ENCODE assay signal across 19 cellular contexts in the genomic region with DNA sequence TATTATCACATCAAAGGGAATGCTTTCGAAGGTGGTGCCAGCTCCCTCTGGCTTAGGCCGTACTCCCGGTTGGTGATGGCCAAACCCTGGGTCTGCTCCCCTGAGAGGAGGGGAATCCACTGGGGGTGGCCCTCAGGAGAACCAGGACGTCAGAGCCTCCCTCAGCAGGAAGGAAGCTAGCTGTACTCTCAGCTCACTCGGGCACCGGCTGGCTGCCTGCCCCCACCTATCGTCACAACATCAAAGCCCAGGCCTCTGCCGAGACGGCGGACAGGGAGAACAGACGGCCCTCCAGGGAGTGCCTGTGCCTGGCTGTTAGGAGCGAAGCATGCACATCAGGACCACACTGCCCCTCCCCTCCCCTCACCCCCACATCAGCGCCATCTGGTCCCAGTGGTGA. TPM values are rescaled to one million over a fixed set of nuclear protein-coding genes. Genes with fewer than 3 reads are reported as not detected.
DNase-seq lines count a peak whose midpoint lies in the region; ATAC-seq, FAIRE-seq and TF ChIP-seq lines count a peak whose summit lies in the region.
"Had no signal": no experiment of that assay in that cellular context is flagged by ENCODE, and none has a peak within 500 bp of the region (broad histone marks: within the 10 kb centered on the region; RNA-seq: fewer than 3 reads in every experiment).

No MANE protein-coding gene starts in this region.

- no peak overlapping the region for H4K8ac ChIP-seq in mesenchymal stem cell (ENCODE audit: low read length)

- H3K27ac ChIP-seq in kidney (ENCODE audit: low read depth in 2 of 2, low read length in 2 of 2), result no peak overlapping the region
- H3K27ac ChIP-seq in mesenchymal stem cell (ENCODE audit: low read length, poor library complexity, severe bottlenecking), result no peak overlapping the region
- H3K27ac ChIP-seq: A549, SJSA1 had no signal

- POLR2A ChIA-PET in activated naive CD8-positive, alpha-beta T cell treated with anti-CD3 and anti-CD28 coated beads, Interleukin-2, amount 10 ng/mL, durations not matched to agents 7 days and 5 days (lab: Charles Lee), result no interaction called here

- H2BK5ac ChIP-seq in mesenchymal stem cell (ENCODE audit: low read depth, low read length, poor library complexity, severe bottlenecking), result no peak overlapping the region

- no peak overlapping the region for H3K14ac ChIP-seq in mesenchymal stem cell (ENCODE audit: low read length in 2 of 2)

- H3K79me1 ChIP-seq in mesenchymal stem cell (replicated peaks; ENCODE audit: low read length, poor library complexity, severe bottlenecking), result no peaks in the 10 kb centered on the region

- intact Hi-C loops in kidney (cut with DNase I), result no loop called here

- ATAC-seq in activated naive CD8-positive, alpha-beta T cell treated with anti-CD3 and anti-CD28 coated beads, Interleukin-2, amount 10 ng/mL, durations not matched to agents 7 days and 5 days (ENCODE audit: low read depth), result peak; percentile 64
- peak; percentile 48 to 62 for ATAC-seq in stimulated activated naive B cell treated with anti-CD40 and anti-IgM and Interleukin-4, amounts not matched to agents 10 μg/mL and 1 μg/mL and 100 μg/mL, for 72 hours (replicated peaks)
- ATAC-seq: A549 had no signal

- H3K4me3 ChIP-seq in kidney (ENCODE audit: low read length in 2 of 2) (no peak overlapping the region), mesenchymal stem cell (ENCODE audit: insufficient read depth in 1 of 2, low read depth in 1 of 2, low read length in 2 of 2) (no peak overlapping the region)
- H3K4me3 ChIP-seq: A549, SJSA1 had no signal

- H3K36me3 ChIP-seq in kidney (ENCODE audit: control insufficient read depth in 1 of 2, insufficient read depth in 2 of 2, low read length in 2 of 2), result no peaks in the 10 kb centered on the region
- no peaks in the 10 kb centered on the region for H3K36me3 ChIP-seq in mesenchymal stem cell (ENCODE audit: control insufficient read depth in 1 of 2, insufficient read depth in 2 of 2, low read depth in 1 of 2, low read length in 2 of 2)
- H3K36me3 ChIP-seq: SJSA1 had no signal

- WGBS in mesenchymal stem cell, result 79% methylated on average over 13 of the region's 13 CpGs

- no peak overlapping the region for H4K91ac ChIP-seq in mesenchymal stem cell (ENCODE audit: low read length)

- DNase-seq in activated naive CD8-positive, alpha-beta T cell treated with anti-CD3 and anti-CD28 coated beads, Interleukin-2, amount 10 ng/mL, durations not matched to agents 7 days and 5 days, result no peak
- DNase-seq in activated naive CD8-positive, alpha-beta T cell treated with anti-CD3 and anti-CD28 coated beads for 36 hours, result no peak
- DNase-seq in SK-N-DZ (ENCODE audit: low spot score) (peak; percentile 58), kidney (peak; percentile 67), mesenchymal stem cell (no peak), NCI-H1930 (lab: John Stamatoyannopoulos, UW) (no peak)
- DNase-seq in stimulated activated naive B cell treated with anti-CD40 and anti-IgM and Interleukin-4, amounts not matched to agents 10 μg/mL and 1 μg/mL and 100 μg/mL, for 72 hours, result no peak
- DNase-seq in stimulated activated CD4-positive, alpha-beta T cell treated with anti-CD3 and anti-CD28 coated beads, Interleukin-1b, Interleukin-23, amount 100 ng/mL, for 48 hours, result no peak
- DNase-seq: COR-L47, H7, NCI-H187 treated with DMSO at 0.1 percent for 48 hours, NCI-H748 treated with DMSO at 0.1 percent for 48 hours, RPMI8226 had no signal

- H3K18ac ChIP-seq in mesenchymal stem cell (ENCODE audit: low read depth in 1 of 2, low read length in 2 of 2), result no peak overlapping the region

- no peak overlapping the region for H3K4me3 Mint-ChIP-seq in activated naive CD8-positive, alpha-beta T cell treated with anti-CD3 and anti-CD28 coated beads, Interleukin-2, amount 10 ng/mL, durations not matched to agents 7 days and 5 days
- H3K4me3 Mint-ChIP-seq in activated naive CD8-positive, alpha-beta T cell treated with anti-CD3 and anti-CD28 coated beads for 36 hours, result no peak overlapping the region
- H3K4me3 Mint-ChIP-seq in stimulated activated naive B cell treated with anti-CD40 and anti-IgM and Interleukin-4, amounts not matched to agents 10 μg/mL and 1 μg/mL and 100 μg/mL, for 72 hours, result no peak overlapping the region
- H3K4me3 Mint-ChIP-seq: CD14-positive monocyte, IgD-negative memory B cell had no signal

- FAIRE-seq in kidney (lab: Jason Lieb, UNC), result no peak
- FAIRE-seq: A549, GM19239 had no signal

- H3K4ac ChIP-seq in mesenchymal stem cell (ENCODE audit: low read depth in 1 of 2, low read length in 2 of 2), result no peak overlapping the region

- peaks cover 10% of the 10 kb centered on the region for H3K27me3 Mint-ChIP-seq in activated naive CD8-positive, alpha-beta T cell treated with anti-CD3 and anti-CD28 coated beads, Interleukin-2, amount 10 ng/mL, durations not matched to agents 7 days and 5 days
- H3K27me3 Mint-ChIP-seq in activated naive CD8-positive, alpha-beta T cell treated with anti-CD3 and anti-CD28 coated beads for 36 hours, result peaks cover 3% of the 10 kb centered on the region
- peaks cover 9 to 12% of the 10 kb centered on the region in 2 donors for H3K27me3 Mint-ChIP-seq in stimulated activated naive B cell treated with anti-CD40 and anti-IgM and Interleukin-4, amounts not matched to agents 10 μg/mL and 1 μg/mL and 100 μg/mL, for 72 hours

- no peak overlapping the region for H2AK5ac ChIP-seq in mesenchymal stem cell (ENCODE audit: low read length, severe bottlenecking)

- peaks cover 7% of the 10 kb centered on the region for H3K4me1 Mint-ChIP-seq in activated naive CD8-positive, alpha-beta T cell treated with anti-CD3 and anti-CD28 coated beads, Interleukin-2, amount 10 ng/mL, durations not matched to agents 7 days and 5 days
- H3K4me1 Mint-ChIP-seq in activated naive CD8-positive, alpha-beta T cell treated with anti-CD3 and anti-CD28 coated beads for 36 hours, result no peaks in the 10 kb centered on the region
- H3K4me1 Mint-ChIP-seq in stimulated activated naive B cell treated with anti-CD40 and anti-IgM and Interleukin-4, amounts not matched to agents 10 μg/mL and 1 μg/mL and 100 μg/mL, for 72 hours, result peaks cover 4 to 10% of the 10 kb centered on the region in 2 donors
- H3K4me1 Mint-ChIP-seq: CD14-positive monocyte had no signal

- H3K9ac ChIP-seq in kidney (ENCODE audit: low read length in 2 of 2), result no peak overlapping the region
- no peak overlapping the region for H3K9ac ChIP-seq in mesenchymal stem cell (ENCODE audit: low read length)

- no peaks in the 10 kb centered on the region for H3K36me3 Mint-ChIP-seq in activated naive CD8-positive, alpha-beta T cell treated with anti-CD3 and anti-CD28 coated beads, Interleukin-2, amount 10 ng/mL, durations not matched to agents 7 days and 5 days
- H3K36me3 Mint-ChIP-seq in activated naive CD8-positive, alpha-beta T cell treated with anti-CD3 and anti-CD28 coated beads for 36 hours, result no peaks in the 10 kb centered on the region
- H3K36me3 Mint-ChIP-seq in stimulated activated naive B cell treated with anti-CD40 and anti-IgM and Interleukin-4, amounts not matched to agents 10 μg/mL and 1 μg/mL and 100 μg/mL, for 72 hours, result no peaks in the 10 kb centered on the region
- H3K36me3 Mint-ChIP-seq: CD14-positive monocyte had no signal

- no peak for TF ChIP-seq CTCF in kidney (IDR thresholded peaks at IDR 0.05; ENCODE audit: borderline replicate concordance, extremely low read depth, insufficient read depth)

- H2BK120ac ChIP-seq in mesenchymal stem cell (ENCODE audit: low read depth, low read length), result no peak overlapping the region

- no peak overlapping the region for H2BK15ac ChIP-seq in mesenchymal stem cell (ENCODE audit: low read depth, poor library complexity, severe bottlenecking)

- H2BK12ac ChIP-seq in mesenchymal stem cell (ENCODE audit: low read length in 2 of 2), result no peak overlapping the region

- no peak overlapping the region for H2AFZ ChIP-seq in mesenchymal stem cell (ENCODE audit: low read depth, low read length)

- H3K9me3 Mint-ChIP-seq in activated naive CD8-positive, alpha-beta T cell treated with anti-CD3 and anti-CD28 coated beads, Interleukin-2, amount 10 ng/mL, durations not matched to agents 7 days and 5 days, result no peaks in the 10 kb centered on the region
- H3K9me3 Mint-ChIP-seq in activated naive CD8-positive, alpha-beta T cell treated with anti-CD3 and anti-CD28 coated beads for 36 hours, result no peaks in the 10 kb centered on the region
- no peaks in the 10 kb centered on the region for H3K9me3 Mint-ChIP-seq in stimulated activated naive B cell treated with anti-CD40 and anti-IgM and Interleukin-4, amounts not matched to agents 10 μg/mL and 1 μg/mL and 100 μg/mL, for 72 hours
- H3K9me3 Mint-ChIP-seq: CD14-positive monocyte, IgD-negative memory B cell had no signal

- H3K23ac ChIP-seq in mesenchymal stem cell (ENCODE audit: low read length in 2 of 2), result no peak overlapping the region

- peaks cover 11 to 41% of the 10 kb centered on the region in 2 experiments for H3K27me3 ChIP-seq in mesenchymal stem cell (ENCODE audit: control insufficient read depth in 1 of 2, insufficient read depth in 1 of 2, low read length in 2 of 2)

- H3K27ac Mint-ChIP-seq in activated naive CD8-positive, alpha-beta T cell treated with anti-CD3 and anti-CD28 coated beads, Interleukin-2, amount 10 ng/mL, durations not matched to agents 7 days and 5 days, result no peak overlapping the region
- no peak overlapping the region for H3K27ac Mint-ChIP-seq in activated naive CD8-positive, alpha-beta T cell treated with anti-CD3 and anti-CD28 coated beads for 36 hours
- H3K27ac Mint-ChIP-seq in stimulated activated naive B cell treated with anti-CD40 and anti-IgM and Interleukin-4, amounts not matched to agents 10 μg/mL and 1 μg/mL and 100 μg/mL, for 72 hours, result no peak overlapping the region
- H3K27ac Mint-ChIP-seq: CD14-positive monocyte, IgD-negative memory B cell had no signal

- no peaks in the 10 kb centered on the region for H3K9me3 ChIP-seq in kidney (ENCODE audit: control insufficient read depth in 1 of 2, low read length in 2 of 2)
- no peaks in the 10 kb centered on the region for H3K9me3 ChIP-seq in mesenchymal stem cell (ENCODE audit: control insufficient read depth, low read length)
- H3K9me3 ChIP-seq: A549, SJSA1 had no signal

- no peak overlapping the region for H3K4me2 ChIP-seq in mesenchymal stem cell (ENCODE audit: low read length, poor library complexity, severe bottlenecking)
- H3K4me2 ChIP-seq: A549 had no signal

- H3K4me1 ChIP-seq in kidney (ENCODE audit: control insufficient read depth in 1 of 2, insufficient read depth in 1 of 2, low read depth in 1 of 2, low read length in 2 of 2) (no peaks in the 10 kb centered on the region), mesenchymal stem cell (ENCODE audit: control insufficient read depth, insufficient read depth, low read depth, low read length) (peaks cover 5% of the 10 kb centered on the region)
- H3K4me1 ChIP-seq: A549, SJSA1 had no signal

RNA-seq across cellular contexts. Expression of gene PGC, which starts 9.2 kb away (rescaled TPM):
- not detected for total RNA-seq in activated naive CD8-positive, alpha-beta T cell treated with anti-CD3 and anti-CD28 coated beads, Interleukin-2, amount 10 ng/mL, durations not matched to agents 7 days and 5 days
- not detected for total RNA-seq in activated naive CD8-positive, alpha-beta T cell treated with anti-CD3 and anti-CD28 coated beads for 36 hours
- not detected in 2 replicates for polyA plus RNA-seq in SK-N-DZ (2014; cell fraction: cytosol; rRNA removed)
- polyA plus RNA-seq in SK-N-DZ (2014; cell fraction: nucleus; rRNA removed), result not detected in 2 replicates
- not detected for total RNA-seq in kidney
- polyA plus RNA-seq in kidney (ENCODE audit: insufficient read depth, low read depth, low replicate concordance), result 0.39 TPM
- polyA plus RNA-seq in mesenchymal stem cell (2013, experiment 1 of 2), result not detected
- not detected for polyA plus RNA-seq in mesenchymal stem cell (2013, experiment 2 of 2)
- total RNA-seq: H7, LHCN-M2, SJSA1 had no signal
- polyA plus RNA-seq: A549, CD14-positive monocyte, IgD-negative memory B cell had no signal

RNA-seq across cellular contexts. Expression of gene TFEB, which starts 20.9 kb away (rescaled TPM):
- total RNA-seq in activated naive CD8-positive, alpha-beta T cell treated with anti-CD3 and anti-CD28 coated beads, Interleukin-2, amount 10 ng/mL, durations not matched to agents 7 days and 5 days, result 10 to 100 TPM; 17.6 TPM
- 10 to 100 TPM in 1 of 2 experiments, 1 to 10 TPM in 1; 9.3 to 11.5 TPM for total RNA-seq in activated naive CD8-positive, alpha-beta T cell treated with anti-CD3 and anti-CD28 coated beads for 36 hours
- 3.0 and 3.2 TPM in 2 replicates for polyA plus RNA-seq in SK-N-DZ (2014; cell fraction: cytosol; rRNA removed)
- polyA plus RNA-seq in SK-N-DZ (2014; cell fraction: nucleus; rRNA removed), result 2.7 and 2.8 TPM in 2 replicates
- total RNA-seq in kidney, result 50.7 TPM
- polyA plus RNA-seq in kidney (ENCODE audit: insufficient read depth, low read depth, low replicate concordance), result 51.0 TPM
- polyA plus RNA-seq in mesenchymal stem cell (2013, experiment 1 of 2), result 7.4 TPM
- 7.9 TPM for polyA plus RNA-seq in mesenchymal stem cell (2013, experiment 2 of 2)

RNA-seq across cellular contexts. Expression of gene FRS3, which starts 23.3 kb away (rescaled TPM):
- 1 to 10 TPM; 6.2 to 8.3 TPM for total RNA-seq in activated naive CD8-positive, alpha-beta T cell treated with anti-CD3 and anti-CD28 coated beads, Interleukin-2, amount 10 ng/mL, durations not matched to agents 7 days and 5 days
- 1 to 10 TPM; 3.1 to 5.2 TPM for total RNA-seq in activated naive CD8-positive, alpha-beta T cell treated with anti-CD3 and anti-CD28 coated beads for 36 hours
- polyA plus RNA-seq in SK-N-DZ (2014; cell fraction: cytosol; rRNA removed), result 7.3 and 8.2 TPM in 2 replicates
- 5.9 and 7.1 TPM in 2 replicates for polyA plus RNA-seq in SK-N-DZ (2014; cell fraction: nucleus; rRNA removed)
- 7.0 TPM for total RNA-seq in kidney
- polyA plus RNA-seq in kidney (ENCODE audit: insufficient read depth, low read depth, low replicate concordance), result 5.3 TPM
- 3.6 TPM for polyA plus RNA-seq in mesenchymal stem cell (2013, experiment 1 of 2)
- 2.9 TPM for polyA plus RNA-seq in mesenchymal stem cell (2013, experiment 2 of 2)

RNA-seq across cellular contexts. Expression of gene PRICKLE4, which starts 24.2 kb away (rescaled TPM):
- total RNA-seq in activated naive CD8-positive, alpha-beta T cell treated with anti-CD3 and anti-CD28 coated beads, Interleukin-2, amount 10 ng/mL, durations not matched to agents 7 days and 5 days, result not detected
- total RNA-seq in activated naive CD8-positive, alpha-beta T cell treated with anti-CD3 and anti-CD28 coated beads for 36 hours, result not detected
- polyA plus RNA-seq in SK-N-DZ (2014; cell fraction: cytosol; rRNA removed), result 0.38 and 1.7 TPM in 2 replicates
- 18.8 and 21.0 TPM in 2 replicates for polyA plus RNA-seq in SK-N-DZ (2014; cell fraction: nucleus; rRNA removed)
- total RNA-seq in kidney, result 6.5 TPM
- polyA plus RNA-seq in kidney (ENCODE audit: insufficient read depth, low read depth, low replicate concordance), result 1.4 TPM
- polyA plus RNA-seq in mesenchymal stem cell (2013, experiment 1 of 2), result 0.33 TPM
- 0.15 TPM for polyA plus RNA-seq in mesenchymal stem cell (2013, experiment 2 of 2)
- total RNA-seq: H7, SJSA1 had no signal
- polyA plus RNA-seq: CD14-positive monocyte, IgD-negative memory B cell had no signal

RNA-seq across cellular contexts. Expression of gene TOMM6, which starts 31.1 kb away (rescaled TPM):
- total RNA-seq in activated naive CD8-positive, alpha-beta T cell treated with anti-CD3 and anti-CD28 coated beads, Interleukin-2, amount 10 ng/mL, durations not matched to agents 7 days and 5 days, result 100 to 1,000 TPM; 157 to 163 TPM
- total RNA-seq in activated naive CD8-positive, alpha-beta T cell treated with anti-CD3 and anti-CD28 coated beads for 36 hours, result 100 to 1,000 TPM; 423 to 429 TPM
- polyA plus RNA-seq in SK-N-DZ (2014; cell fraction: cytosol; rRNA removed), result 262 and 269 TPM in 2 replicates
- 116 and 149 TPM in 2 replicates for polyA plus RNA-seq in SK-N-DZ (2014; cell fraction: nucleus; rRNA removed)
- total RNA-seq in kidney, result 150 TPM
- polyA plus RNA-seq in kidney (ENCODE audit: insufficient read depth, low read depth, low replicate concordance), result 479 TPM
- polyA plus RNA-seq in mesenchymal stem cell (2013, experiment 1 of 2), result 244 TPM
- polyA plus RNA-seq in mesenchymal stem cell (2013, experiment 2 of 2), result 241 TPM

Comparison
In these comparisons a context has a peak if more than half of its experiments do, and no peak if none do; other contexts are left out.
1. DNase-seq: peak in SK-N-DZ (single experiment) and kidney (single experiment); none in activated naive CD8-positive, alpha-beta T cell treated with anti-CD3 and anti-CD28 coated beads, Interleukin-2, amount 10 ng/mL, durations not matched to agents 7 days and 5 days (single experiment), activated naive CD8-positive, alpha-beta T cell treated with anti-CD3 and anti-CD28 coated beads for 36 hours (single experiment), stimulated activated naive B cell treated with anti-CD40 and anti-IgM and Interleukin-4, amounts not matched to agents 10 μg/mL and 1 μg/mL and 100 μg/mL, for 72 hours (single experiment), stimulated activated CD4-positive, alpha-beta T cell treated with anti-CD3 and anti-CD28 coated beads, Interleukin-1b, Interleukin-23, amount 100 ng/mL, for 48 hours (single experiment), mesenchymal stem cell (single experiment) and NCI-H1930 (0 of 2).